In the genomic region with DNA sequence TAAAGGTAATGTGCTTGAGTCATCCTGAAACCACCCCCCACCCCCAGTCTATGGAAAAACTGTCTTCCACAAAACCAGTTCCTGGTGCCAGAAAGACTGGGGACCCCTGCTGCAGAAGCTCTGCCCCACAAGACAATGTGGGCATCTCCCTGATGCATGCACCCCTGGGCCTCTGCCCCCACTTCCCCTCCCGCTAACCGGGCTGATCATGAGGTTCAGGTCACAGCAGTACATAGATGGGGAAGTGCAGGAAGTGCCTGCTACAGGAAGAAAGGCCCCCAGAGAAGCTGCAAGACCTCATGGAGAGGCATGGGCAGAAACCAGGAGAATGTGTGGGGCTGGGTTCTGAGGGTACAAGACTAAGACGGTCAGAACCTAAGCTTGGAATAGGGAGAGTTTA, we compare ENCODE assay signal across 14 cellular contexts.
DNase-seq lines count a peak whose midpoint lies in the region; ATAC-seq and TF ChIP-seq lines count a peak whose summit lies in the region.
"Had no signal": no experiment of that assay in that cellular context is flagged by ENCODE, and none has a peak within 500 bp of the region (broad histone marks: within the 10 kb centered on the region; RNA-seq: fewer than 3 reads in every experiment).

No MANE protein-coding gene starts in this region.

- H3K4me3 Mint-ChIP-seq in activated CD8-positive, alpha-beta memory T cell treated with anti-CD3 and anti-CD28 coated beads, Interleukin-2, amount 10 ng/mL, durations not matched to agents 7 days and 5 days: no peak overlapping the region

- no peaks in the 10 kb centered on the region for H3F3A ChIP-seq in SK-N-SH (replicated peaks; ENCODE audit: insufficient read depth)

- peak; percentile 59 for DNase-seq in activated CD8-positive, alpha-beta memory T cell treated with anti-CD3 and anti-CD28 coated beads, Interleukin-2, amount 10 ng/mL, durations not matched to agents 7 days and 5 days
- no peak for DNase-seq in activated CD8-positive, alpha-beta memory T cell treated with anti-CD3 and anti-CD28 coated beads, Interleukin-2, amount 50 U/mL, for 4 hours
- DNase-seq in UCSD-AML1 (lab: John Stamatoyannopoulos, UW; ENCODE audit: unreplicated experiment) (peak; percentile 44), left colon (no peak), upper lobe of left lung (peak in 1 of 2 donors; percentile 68), NCI-H1048 (lab: John Stamatoyannopoulos, UW) (no peak), SK-N-SH (no peak)
- DNase-seq: activated T-cell treated with anti-CD3 and anti-CD28 coated beads for 4 hours; NCI-H2171; NK-92 treated with Interleukin-12 subunit alpha and Interleukin-12 subunit beta, amount 100 ng/mL, for 24 hours had no signal

- no peaks in the 10 kb centered on the region for H3K27me3 ChIP-seq in upper lobe of left lung
- no peaks in the 10 kb centered on the region for H3K27me3 ChIP-seq in SK-N-SH (ENCODE audit: insufficient read depth)
- H3K27me3 ChIP-seq: hepatocyte had no signal

- no peak for TF ChIP-seq POLR2A in upper lobe of left lung (IDR thresholded peaks at IDR 0.05)

- peaks cover 48% of the 10 kb centered on the region for H3K4me1 Mint-ChIP-seq in activated CD8-positive, alpha-beta memory T cell treated with anti-CD3 and anti-CD28 coated beads, Interleukin-2, amount 10 ng/mL, durations not matched to agents 7 days and 5 days

- CTCF ChIA-PET in activated CD8-positive, alpha-beta memory T cell treated with anti-CD3 and anti-CD28 coated beads, Interleukin-2, amount 10 ng/mL, durations not matched to agents 7 days and 5 days (lab: Charles Lee): interaction anchor here (1.0 to 1.3 kb wide), 2 partner anchors 33 to 138 kb away, joined by 3 to 4 read pairs; no protein-coding TSS in a partner anchor
- CTCF ChIA-PET in SK-N-SH (lab: Yijun Ruan, JAX): interaction anchor here (0.9 kb wide), 1 partner anchor 101 kb away, joined by 3 read pairs; no protein-coding TSS in a partner anchor

- no peaks in the 10 kb centered on the region for H3K79me2 ChIP-seq in SK-N-SH (ENCODE audit: insufficient read depth)
- H3K79me2 ChIP-seq: hepatocyte had no signal

- no peaks in the 10 kb centered on the region for H3K27me3 Mint-ChIP-seq in activated CD8-positive, alpha-beta memory T cell treated with anti-CD3 and anti-CD28 coated beads, Interleukin-2, amount 10 ng/mL, durations not matched to agents 7 days and 5 days

- H3K27ac Mint-ChIP-seq in activated CD8-positive, alpha-beta memory T cell treated with anti-CD3 and anti-CD28 coated beads, Interleukin-2, amount 10 ng/mL, durations not matched to agents 7 days and 5 days: peak overlapping the region; percentile 79

- H3K9ac ChIP-seq in SK-N-SH: no peak overlapping the region

- H3K36me3 ChIP-seq in upper lobe of left lung: no peaks in the 10 kb centered on the region
- H3K36me3 ChIP-seq in SK-N-SH (replicated peaks in 1 of 2; ENCODE audit: control insufficient read depth in 1 of 2, insufficient read depth in 2 of 2, low read length in 1 of 2): no peaks in the 10 kb centered on the region
- H3K36me3 ChIP-seq: HAP-1 had no signal

- H3K4me3 ChIP-seq in upper lobe of left lung: no peak overlapping the region
- H3K4me3 ChIP-seq in SK-N-SH (ENCODE audit: low read depth in 2 of 2, low read length in 1 of 2): no peak overlapping the region
- H3K4me3 ChIP-seq: HAP-1, hepatocyte, skin epidermis had no signal

- H3K4me2 ChIP-seq in SK-N-SH: no peak overlapping the region
- H3K4me2 ChIP-seq: hepatocyte had no signal

- H3K4me1 ChIP-seq in upper lobe of left lung (peaks cover 0 to 9% (median 4%) of the 10 kb centered on the region in 4 donors), SK-N-SH (ENCODE audit: control insufficient read depth in 1 of 2, insufficient read depth in 2 of 2, low read depth in 1 of 2, low read length in 1 of 2) (peaks cover 0 to 4% of the 10 kb centered on the region in 2 experiments; a peak in 1 of 4 replicates)
- H3K4me1 ChIP-seq: HAP-1 had no signal

- TF ChIP-seq RAD21 in SK-N-SH (IDR thresholded peaks at IDR 0.05; ENCODE audit: low read length): no peak

- intact Hi-C loops in left colon (cut with DNase I, micrococcal nuclease): no loop called here

- WGBS in upper lobe of left lung, 2 donors: 52 to 82% methylated on average over 1 to 3 of the region's 3 CpGs
- 93% methylated on average over 3 of the region's 3 CpGs for WGBS in SK-N-SH (ENCODE audit: low lambda C conversion rate)

- no peaks in the 10 kb centered on the region for H3K9me3 Mint-ChIP-seq in activated CD8-positive, alpha-beta memory T cell treated with anti-CD3 and anti-CD28 coated beads, Interleukin-2, amount 10 ng/mL, durations not matched to agents 7 days and 5 days (ENCODE audit: low read depth)

- ATAC-seq in activated CD8-positive, alpha-beta memory T cell treated with anti-CD3 and anti-CD28 coated beads, Interleukin-2, amount 10 ng/mL, durations not matched to agents 7 days and 5 days: peak; percentile 55
- ATAC-seq in left colon (peak; percentile 20), upper lobe of left lung (ENCODE audit: low FRiP score in 2 of 2) (peak; percentile 28 to 55), GM21723 (IDR thresholded peaks at IDR 0.05; ENCODE audit: unreplicated experiment) (no peak)

- H4K20me1 ChIP-seq in SK-N-SH (ENCODE audit: insufficient read depth): no peaks in the 10 kb centered on the region

- POLR2A ChIA-PET in SK-N-SH (lab: Yijun Ruan, JAX): no interaction called here

- H3K27ac ChIP-seq in upper lobe of left lung (no peak overlapping the region), SK-N-SH (ENCODE audit: low read depth in 2 of 2, low read length in 1 of 2) (no peak overlapping the region)
- H3K27ac ChIP-seq: hepatocyte had no signal

- H3K36me3 Mint-ChIP-seq in activated CD8-positive, alpha-beta memory T cell treated with anti-CD3 and anti-CD28 coated beads, Interleukin-2, amount 10 ng/mL, durations not matched to agents 7 days and 5 days: peaks cover 40% of the 10 kb centered on the region

- TF ChIP-seq CTCF in upper lobe of left lung (IDR thresholded peaks at IDR 0.05): no peak
- no peak for TF ChIP-seq CTCF in SK-N-SH (IDR thresholded peaks at IDR 0.05)

- no peaks in the 10 kb centered on the region for H3K9me2 ChIP-seq in SK-N-SH

- no peak overlapping the region for H2AFZ ChIP-seq in SK-N-SH (ENCODE audit: low read depth)
- H2AFZ ChIP-seq: hepatocyte had no signal

- TF ChIP-seq EP300 in upper lobe of left lung (IDR thresholded peaks at IDR 0.05) (no peak), SK-N-SH (IDR thresholded peaks at IDR 0.05; ENCODE audit: borderline replicate concordance in 1 of 2, low read depth in 1 of 2, low read length in 1 of 2) (no peak)

- no peaks in the 10 kb centered on the region for H3K9me3 ChIP-seq in upper lobe of left lung
- no peaks in the 10 kb centered on the region for H3K9me3 ChIP-seq in SK-N-SH
- H3K9me3 ChIP-seq: HAP-1 had no signal

TF ChIP-seq in SK-N-SH, 30 proteins besides CTCF, POLR2A, EP300 and RAD21:
- TF ChIP-seq, protein P1, sequence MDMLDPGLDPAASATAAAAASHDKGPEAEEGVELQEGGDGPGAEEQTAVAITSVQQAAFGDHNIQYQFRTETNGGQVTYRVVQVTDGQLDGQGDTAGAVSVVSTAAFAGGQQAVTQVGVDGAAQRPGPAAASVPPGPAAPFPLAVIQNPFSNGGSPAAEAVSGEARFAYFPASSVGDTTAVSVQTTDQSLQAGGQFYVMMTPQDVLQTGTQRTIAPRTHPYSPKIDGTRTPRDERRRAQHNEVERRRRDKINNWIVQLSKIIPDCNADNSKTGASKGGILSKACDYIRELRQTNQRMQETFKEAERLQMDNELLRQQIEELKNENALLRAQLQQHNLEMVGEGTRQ (IDR thresholded peaks at IDR 0.05; ENCODE audit: borderline replicate concordance, low read depth, low read length): no peak
- no peak for TF ChIP-seq TAF1 (IDR thresholded peaks at IDR 0.05; ENCODE audit: borderline replicate concordance, low read depth, low read length)
- no peak for TF ChIP-seq SMC3 (IDR thresholded peaks at IDR 0.05; ENCODE audit: low read depth, low read length)
- TF ChIP-seq, protein P2, sequence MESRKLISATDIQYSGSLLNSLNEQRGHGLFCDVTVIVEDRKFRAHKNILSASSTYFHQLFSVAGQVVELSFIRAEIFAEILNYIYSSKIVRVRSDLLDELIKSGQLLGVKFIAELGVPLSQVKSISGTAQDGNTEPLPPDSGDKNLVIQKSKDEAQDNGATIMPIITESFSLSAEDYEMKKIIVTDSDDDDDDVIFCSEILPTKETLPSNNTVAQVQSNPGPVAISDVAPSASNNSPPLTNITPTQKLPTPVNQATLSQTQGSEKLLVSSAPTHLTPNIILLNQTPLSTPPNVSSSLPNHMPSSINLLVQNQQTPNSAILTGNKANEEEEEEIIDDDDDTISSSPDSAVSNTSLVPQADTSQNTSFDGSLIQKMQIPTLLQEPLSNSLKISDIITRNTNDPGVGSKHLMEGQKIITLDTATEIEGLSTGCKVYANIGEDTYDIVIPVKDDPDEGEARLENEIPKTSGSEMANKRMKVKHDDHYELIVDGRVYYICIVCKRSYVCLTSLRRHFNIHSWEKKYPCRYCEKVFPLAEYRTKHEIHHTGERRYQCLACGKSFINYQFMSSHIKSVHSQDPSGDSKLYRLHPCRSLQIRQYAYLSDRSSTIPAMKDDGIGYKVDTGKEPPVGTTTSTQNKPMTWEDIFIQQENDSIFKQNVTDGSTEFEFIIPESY (IDR thresholded peaks at IDR 0.05; ENCODE audit: borderline replicate concordance, low read depth): no peak
- no peak for TF ChIP-seq RFX5 (IDR thresholded peaks at IDR 0.05; ENCODE audit: low read length)
- TF ChIP-seq, protein P3, sequence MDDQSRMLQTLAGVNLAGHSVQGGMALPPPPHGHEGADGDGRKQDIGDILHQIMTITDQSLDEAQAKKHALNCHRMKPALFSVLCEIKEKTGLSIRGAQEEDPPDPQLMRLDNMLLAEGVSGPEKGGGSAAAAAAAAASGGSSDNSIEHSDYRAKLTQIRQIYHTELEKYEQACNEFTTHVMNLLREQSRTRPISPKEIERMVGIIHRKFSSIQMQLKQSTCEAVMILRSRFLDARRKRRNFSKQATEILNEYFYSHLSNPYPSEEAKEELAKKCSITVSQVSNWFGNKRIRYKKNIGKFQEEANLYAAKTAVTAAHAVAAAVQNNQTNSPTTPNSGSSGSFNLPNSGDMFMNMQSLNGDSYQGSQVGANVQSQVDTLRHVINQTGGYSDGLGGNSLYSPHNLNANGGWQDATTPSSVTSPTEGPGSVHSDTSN (IDR thresholded peaks at IDR 0.05): no peak
- TF ChIP-seq TCF12 (IDR thresholded peaks at IDR 0.05): no peak

Comparison
In these comparisons a context has a peak if more than half of its experiments do, and no peak if none do; other contexts are left out.
1. DNase-seq: peak in activated CD8-positive, alpha-beta memory T cell treated with anti-CD3 and anti-CD28 coated beads, Interleukin-2, amount 10 ng/mL, durations not matched to agents 7 days and 5 days (single experiment) and UCSD-AML1 (single experiment); none in activated CD8-positive, alpha-beta memory T cell treated with anti-CD3 and anti-CD28 coated beads, Interleukin-2, amount 50 U/mL, for 4 hours (single experiment), left colon (0 of 2), NCI-H1048 (single experiment) and SK-N-SH (single experiment).